In genomic region chr7:772392-772791, GRCh38 we compare ENCODE assay signal across 26 cellular contexts.
"Had no signal": no experiment of that assay in that cellular context is flagged by ENCODE, and none has a peak within 500 bp of the region (broad histone marks: within the 10 kb centered on the region; RNA-seq: fewer than 3 reads in every experiment).

No MANE protein-coding gene starts in this region.

- H3K4me1 Mint-ChIP-seq: activated naive CD8-positive, alpha-beta T cell treated with anti-CD3 and anti-CD28 coated beads for 36 hours had no signal

- H3K4me3 Mint-ChIP-seq: activated naive CD4-positive, alpha-beta T cell treated with anti-CD3 and anti-CD28 coated beads for 36 hours; activated naive CD8-positive, alpha-beta T cell treated with anti-CD3 and anti-CD28 coated beads for 36 hours; activated T-helper 1 cell treated with anti-CD3 and anti-CD28 coated beads, Interleukin-12 subunit alpha, Interleukin-12 subunit beta, Interleukin-2, Interleukin-4 antibody, amounts not matched to agents 30 ng/mL and 10 ng/mL and 1 ng/mL, durations not matched to agents 14 hours and 24 hours and 36 hours had no signal

- FAIRE-seq: endothelial cell of umbilical vein, pancreas had no signal

- DNase-seq: activated CD4-positive, alpha-beta T cell treated with anti-CD3 and anti-CD28 coated beads for 4 hours; activated CD4-positive, alpha-beta T cell treated with anti-CD3 and anti-CD28 coated beads, Interleukin-2, amount 50 U/mL, for 48 hours; activated CD8-positive, alpha-beta memory T cell treated with anti-CD3 and anti-CD28 coated beads for 24 hours; activated effector memory CD4-positive, alpha-beta T cell treated with anti-CD3 and anti-CD28 coated beads, Interleukin-2, amount 50 U/mL, for 16 hours; activated naive CD4-positive, alpha-beta T cell treated with anti-CD3 and anti-CD28 coated beads for 36 hours; activated naive CD8-positive, alpha-beta T cell treated with anti-CD3 and anti-CD28 coated beads for 36 hours; adrenal gland; aorta; caudate nucleus; foreskin fibroblast; heart right ventricle; lower lobe of right lung; mesendoderm; stimulated activated CD4-positive, alpha-beta T cell treated with anti-CD3 and anti-CD28 coated beads, Interleukin-12 subunit alpha, Interleukin-12 subunit beta, amount 100 ng/mL, for 4 hours; stimulated activated CD4-positive, alpha-beta T cell treated with anti-CD3 and anti-CD28 coated beads, Interleukin-4, amount 100 ng/mL, for 1 hour; stimulated activated naive CD8-positive, alpha-beta T cell treated with anti-CD3 and anti-CD28 coated beads, Interleukin-15, Interleukin-2, amounts not matched to agents 100 U/mL and 50 U/mL, for 24 hours; substantia nigra; thyroid gland; upper lobe of right lung had no signal

- H3K27me3 ChIP-seq: adrenal gland, heart right ventricle, left lung, pancreas, thyroid gland, upper lobe of right lung had no signal

- H3K27ac Mint-ChIP-seq: activated naive CD4-positive, alpha-beta T cell treated with anti-CD3 and anti-CD28 coated beads for 36 hours; activated naive CD8-positive, alpha-beta T cell treated with anti-CD3 and anti-CD28 coated beads for 36 hours; activated T-helper 1 cell treated with anti-CD3 and anti-CD28 coated beads, Interleukin-12 subunit alpha, Interleukin-12 subunit beta, Interleukin-2, Interleukin-4 antibody, amounts not matched to agents 30 ng/mL and 10 ng/mL and 1 ng/mL, durations not matched to agents 14 hours and 24 hours and 36 hours had no signal

- H3K27me3 Mint-ChIP-seq: activated naive CD8-positive, alpha-beta T cell treated with anti-CD3 and anti-CD28 coated beads for 36 hours had no signal

- H3K9me3 ChIP-seq: adrenal gland, heart right ventricle, left lung, lower lobe of right lung, pancreas, psoas muscle, thyroid gland, upper lobe of right lung had no signal

- ATAC-seq: left lung; lower lobe of right lung; psoas muscle; right cardiac atrium; stimulated activated naive CD8-positive, alpha-beta T cell treated with anti-CD3 and anti-CD28 coated beads, Interleukin-15, Interleukin-2, amounts not matched to agents 100 U/mL and 50 U/mL, for 24 hours; upper lobe of right lung had no signal

- H3K4me1 ChIP-seq: thyroid gland had no signal

- H3K4me3 ChIP-seq: adrenal gland, left lung, lower lobe of right lung, pancreas, psoas muscle, thyroid gland, upper lobe of right lung had no signal

- H3K9me3 Mint-ChIP-seq: activated naive CD4-positive, alpha-beta T cell treated with anti-CD3 and anti-CD28 coated beads for 36 hours; activated naive CD8-positive, alpha-beta T cell treated with anti-CD3 and anti-CD28 coated beads for 36 hours; activated T-helper 1 cell treated with anti-CD3 and anti-CD28 coated beads, Interleukin-12 subunit alpha, Interleukin-12 subunit beta, Interleukin-2, Interleukin-4 antibody, amounts not matched to agents 30 ng/mL and 10 ng/mL and 1 ng/mL, durations not matched to agents 14 hours and 24 hours and 36 hours; nephron had no signal

- H3K36me3 ChIP-seq: pancreas, upper lobe of right lung had no signal
